27 cellular contexts compared by ENCODE assay signal in the genomic region with DNA sequence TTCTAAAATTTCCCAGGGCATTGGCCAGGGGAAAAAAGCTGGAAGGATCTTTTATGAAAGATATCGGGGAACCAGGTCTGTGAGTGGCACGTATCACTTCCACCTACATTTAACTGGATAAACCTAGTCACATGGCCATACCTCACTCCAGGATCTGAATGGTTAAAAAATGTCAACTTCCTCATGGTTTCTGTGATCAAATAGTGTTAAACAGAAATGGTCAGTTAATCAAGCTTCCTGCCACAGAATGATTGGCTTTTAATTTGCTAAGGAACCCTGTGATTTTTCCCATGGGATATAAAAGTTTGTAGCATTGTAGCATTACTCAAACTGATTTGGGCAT.
"Had no signal": no experiment of that assay in that cellular context is flagged by ENCODE, and none has a peak within 500 bp of the region (broad histone marks: within the 10 kb centered on the region; RNA-seq: fewer than 3 reads in every experiment).

No MANE protein-coding gene starts in this region.

- DNase-seq: activated CD4-positive, alpha-beta T cell treated with anti-CD3 and anti-CD28 coated beads for 1 hour; activated CD4-positive, alpha-beta T cell treated with anti-CD3 and anti-CD28 coated beads, Interleukin-2, amount 50 U/mL, for 1 hour; activated CD8-positive, alpha-beta T cell treated with anti-CD3 and anti-CD28 coated beads, Interleukin-2, amount 10 ng/mL, durations not matched to agents 7 days and 5 days; activated gamma-delta T cell; activated naive CD4-positive, alpha-beta T cell treated with anti-CD3 and anti-CD28 coated beads, Interleukin-2, amount 50 U/mL, for 16 hours; activated naive CD8-positive, alpha-beta T cell treated with anti-CD3 and anti-CD28 coated beads, Interleukin-2, amount 50 U/mL, for 24 hours; caudate nucleus; effector memory CD8-positive, alpha-beta T cell; esophagus squamous epithelium; heart left ventricle; islet precursor cell; left cardiac atrium; ovary; small intestine; stimulated activated CD4-positive, alpha-beta T cell treated with anti-CD3 and anti-CD28 coated beads, Interleukin-15, amount 100 ng/mL, for 24 hours; T-helper 1 cell; trophoblast cell; uterus; WERI-Rb-1 had no signal

- ATAC-seq: activated CD8-positive, alpha-beta T cell treated with anti-CD3 and anti-CD28 coated beads, Interleukin-2, amount 10 ng/mL, durations not matched to agents 7 days and 5 days; activated naive CD8-positive, alpha-beta T cell treated with anti-CD3 and anti-CD28 coated beads, Interleukin-2, amount 50 U/mL, for 24 hours; effector memory CD8-positive, alpha-beta T cell; gastroesophageal sphincter; heart left ventricle; left cardiac atrium; natural killer cell treated with Interleukin-12 subunit alpha and Interleukin-12 subunit beta and Interleukin-15 and Interleukin-18, amount 100 ng/mL, for 72 hours; sciatic nerve; stimulated activated memory B cell treated with anti-CD40 and anti-IgM and Interleukin-4, amounts not matched to agents 10 μg/mL and 1 μg/mL and 100 μg/mL, for 72 hours had no signal

- H3K9me3 ChIP-seq: esophagus squamous epithelium, gastroesophageal sphincter, heart left ventricle, neutrophil, ovary, uterus had no signal

- H3K4me1 ChIP-seq: heart left ventricle, uterus had no signal

- H3K27ac ChIP-seq: gastroesophageal sphincter, heart left ventricle, neutrophil, ovary, uterus, WERI-Rb-1 had no signal

- H3K27me3 ChIP-seq: esophagus squamous epithelium, gastroesophageal sphincter, heart left ventricle, neutrophil, ovary, uterus had no signal

- FAIRE-seq: small intestine, TTC549 had no signal

- H3K36me3 ChIP-seq: esophagus squamous epithelium, gastroesophageal sphincter, heart left ventricle, neutrophil, ovary, uterus, WERI-Rb-1 had no signal

- H3K4me1 Mint-ChIP-seq: activated naive CD8-positive, alpha-beta T cell treated with anti-CD3 and anti-CD28 coated beads, Interleukin-2, amount 50 U/mL, for 24 hours; stimulated activated memory B cell treated with anti-CD40 and anti-IgM and Interleukin-4, amounts not matched to agents 10 μg/mL and 1 μg/mL and 100 μg/mL, for 72 hours had no signal

- H3K27ac Mint-ChIP-seq: activated CD8-positive, alpha-beta T cell treated with anti-CD3 and anti-CD28 coated beads, Interleukin-2, amount 10 ng/mL, durations not matched to agents 7 days and 5 days; activated naive CD8-positive, alpha-beta T cell treated with anti-CD3 and anti-CD28 coated beads, Interleukin-2, amount 50 U/mL, for 24 hours; activated T-helper 1 cell treated with anti-CD3 and anti-CD28 coated beads, Interleukin-12 subunit alpha, Interleukin-12 subunit beta, Interleukin-2, Interleukin-4 antibody, amounts not matched to agents 30 ng/mL and 10 ng/mL and 1 ng/mL, durations not matched to agents 14 hours and 24 hours and 36 hours; effector memory CD8-positive, alpha-beta T cell; natural killer cell treated with Interleukin-12 subunit alpha and Interleukin-12 subunit beta and Interleukin-15 and Interleukin-18, amount 100 ng/mL, for 72 hours; stimulated activated memory B cell treated with anti-CD40 and anti-IgM and Interleukin-4, amounts not matched to agents 10 μg/mL and 1 μg/mL and 100 μg/mL, for 72 hours had no signal

- H3K27me3 Mint-ChIP-seq: activated naive CD8-positive, alpha-beta T cell treated with anti-CD3 and anti-CD28 coated beads, Interleukin-2, amount 50 U/mL, for 24 hours; brain; stimulated activated memory B cell treated with anti-CD40 and anti-IgM and Interleukin-4, amounts not matched to agents 10 μg/mL and 1 μg/mL and 100 μg/mL, for 72 hours had no signal

- H3K4me3 ChIP-seq: gastroesophageal sphincter, heart left ventricle, ovary, uterus had no signal

- H3K4me3 Mint-ChIP-seq: activated CD8-positive, alpha-beta T cell treated with anti-CD3 and anti-CD28 coated beads, Interleukin-2, amount 10 ng/mL, durations not matched to agents 7 days and 5 days; activated naive CD8-positive, alpha-beta T cell treated with anti-CD3 and anti-CD28 coated beads, Interleukin-2, amount 50 U/mL, for 24 hours; activated T-helper 1 cell treated with anti-CD3 and anti-CD28 coated beads, Interleukin-12 subunit alpha, Interleukin-12 subunit beta, Interleukin-2, Interleukin-4 antibody, amounts not matched to agents 30 ng/mL and 10 ng/mL and 1 ng/mL, durations not matched to agents 14 hours and 24 hours and 36 hours; brain; effector memory CD8-positive, alpha-beta T cell; natural killer cell treated with Interleukin-12 subunit alpha and Interleukin-12 subunit beta and Interleukin-15 and Interleukin-18, amount 100 ng/mL, for 72 hours; stimulated activated memory B cell treated with anti-CD40 and anti-IgM and Interleukin-4, amounts not matched to agents 10 μg/mL and 1 μg/mL and 100 μg/mL, for 72 hours had no signal

- H3K36me3 Mint-ChIP-seq: brain; natural killer cell treated with Interleukin-12 subunit alpha and Interleukin-12 subunit beta and Interleukin-15 and Interleukin-18, amount 100 ng/mL, for 72 hours; stimulated activated memory B cell treated with anti-CD40 and anti-IgM and Interleukin-4, amounts not matched to agents 10 μg/mL and 1 μg/mL and 100 μg/mL, for 72 hours had no signal

- H3K9me3 Mint-ChIP-seq: activated naive CD8-positive, alpha-beta T cell treated with anti-CD3 and anti-CD28 coated beads, Interleukin-2, amount 50 U/mL, for 24 hours; activated T-helper 1 cell treated with anti-CD3 and anti-CD28 coated beads, Interleukin-12 subunit alpha, Interleukin-12 subunit beta, Interleukin-2, Interleukin-4 antibody, amounts not matched to agents 30 ng/mL and 10 ng/mL and 1 ng/mL, durations not matched to agents 14 hours and 24 hours and 36 hours; brain; effector memory CD8-positive, alpha-beta T cell; natural killer cell treated with Interleukin-12 subunit alpha and Interleukin-12 subunit beta and Interleukin-15 and Interleukin-18, amount 100 ng/mL, for 72 hours; stimulated activated memory B cell treated with anti-CD40 and anti-IgM and Interleukin-4, amounts not matched to agents 10 μg/mL and 1 μg/mL and 100 μg/mL, for 72 hours had no signal
